ENCODE assay signal across 10 cellular contexts in the genomic region with DNA sequence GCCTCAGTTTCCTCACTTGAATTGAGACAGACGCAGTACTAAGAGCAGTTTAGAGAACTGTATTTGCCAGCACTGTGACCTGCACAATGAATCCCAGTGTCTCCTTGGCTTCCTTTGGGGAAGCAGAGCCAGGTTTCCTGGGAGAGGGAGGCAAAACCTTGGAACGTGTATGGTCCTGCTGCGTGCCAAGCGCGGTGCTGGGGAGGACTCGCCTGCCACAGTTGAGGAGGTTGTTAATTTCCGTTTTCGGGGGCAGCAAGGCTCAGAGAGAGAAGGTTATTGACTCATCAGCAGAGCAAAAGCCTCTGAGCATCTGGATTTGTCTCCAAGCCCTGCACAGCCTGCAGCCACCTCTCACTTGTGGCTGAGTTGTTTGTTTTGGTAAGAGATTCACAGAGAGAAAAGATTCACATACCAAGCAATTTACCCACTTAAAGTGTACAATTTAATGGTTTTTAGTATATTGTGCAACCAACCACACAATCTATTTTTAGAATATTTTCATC. TPM values are rescaled to one million over a fixed set of nuclear protein-coding genes. Genes with fewer than 3 reads are reported as not detected.
DNase-seq lines count a peak whose midpoint lies in the region; ATAC-seq and TF ChIP-seq lines count a peak whose summit lies in the region.
"Had no signal": no experiment of that assay in that cellular context is flagged by ENCODE, and none has a peak within 500 bp of the region (broad histone marks: within the 10 kb centered on the region; RNA-seq: fewer than 3 reads in every experiment).

No MANE protein-coding gene starts in this region.

- DNase-seq in H4 (ENCODE audit: low spot score) (peak; percentile 96), RWPE2 (ENCODE audit: low spot score) (no peak), fibroblast of peridontal ligament (ENCODE audit: extremely low read depth) (peak; percentile 98), WTC11 (ENCODE audit: low spot score) (no peak)
- no peak for DNase-seq in stimulated activated naive CD8-positive, alpha-beta T cell treated with anti-CD3 and anti-CD28 coated beads, Interleukin-15, amount 100 ng/mL, for 72 hours

- H3K27me3 ChIP-seq in RWPE2 (ENCODE audit: insufficient read depth, poor library complexity, severe bottlenecking): no peaks in the 10 kb centered on the region

- H3K36me3 Mint-ChIP-seq in WTC11: no peaks in the 10 kb centered on the region

- no peak overlapping the region for H3K27ac Mint-ChIP-seq in WTC11
- H3K27ac Mint-ChIP-seq in stimulated activated naive CD8-positive, alpha-beta T cell treated with anti-CD3 and anti-CD28 coated beads, Interleukin-15, amount 100 ng/mL, for 72 hours: no peak overlapping the region

- H3K27me3 Mint-ChIP-seq in WTC11 (ENCODE audit: low read depth): no peaks in the 10 kb centered on the region
- H3K27me3 Mint-ChIP-seq in stimulated activated naive CD8-positive, alpha-beta T cell treated with anti-CD3 and anti-CD28 coated beads, Interleukin-15, amount 100 ng/mL, for 72 hours: peaks cover 67% of the 10 kb centered on the region

- CTCF ChIA-PET in WTC11 (lab: Charles Lee): no interaction called here

- no peaks in the 10 kb centered on the region for H3K36me3 ChIP-seq in RWPE2 (ENCODE audit: low read depth)

- TF ChIP-seq CTCF in RWPE2 (IDR thresholded peaks at IDR 0.05; ENCODE audit: poor library complexity, severe bottlenecking) (no peak), WTC11 (IDR thresholded peaks at IDR 0.05) (no peak)

- POLR2A ChIA-PET in WTC11 (lab: Charles Lee): no interaction called here

- H3K4me1 ChIP-seq in RWPE2 (ENCODE audit: insufficient read depth, poor library complexity, severe bottlenecking): peaks cover 27% of the 10 kb centered on the region

- H3K9me3 Mint-ChIP-seq in WTC11: no peaks in the 10 kb centered on the region
- H3K9me3 Mint-ChIP-seq in stimulated activated naive CD8-positive, alpha-beta T cell treated with anti-CD3 and anti-CD28 coated beads, Interleukin-15, amount 100 ng/mL, for 72 hours: no peaks in the 10 kb centered on the region

- H3K9me3 ChIP-seq in RWPE2 (ENCODE audit: severe bottlenecking): no peaks in the 10 kb centered on the region

- H3K27ac ChIP-seq in RWPE2 (ENCODE audit: poor library complexity, severe bottlenecking) (peak overlapping the region; percentile 84), skin epidermis (peak overlapping the region in 12 of 21 experiments; percentile 1 to 62 (median 30))
- H3K27ac ChIP-seq: epithelial cell of prostate had no signal

- H3K4me3 ChIP-seq in RWPE2 (ENCODE audit: severe bottlenecking) (no peak overlapping the region), skin epidermis (no peak overlapping the region)

- no peak overlapping the region for H3K4me3 Mint-ChIP-seq in WTC11
- H3K4me3 Mint-ChIP-seq in stimulated activated naive CD8-positive, alpha-beta T cell treated with anti-CD3 and anti-CD28 coated beads, Interleukin-15, amount 100 ng/mL, for 72 hours: no peak overlapping the region

- peaks cover 29% of the 10 kb centered on the region for H3K4me1 Mint-ChIP-seq in WTC11
- peaks cover 13% of the 10 kb centered on the region for H3K4me1 Mint-ChIP-seq in stimulated activated naive CD8-positive, alpha-beta T cell treated with anti-CD3 and anti-CD28 coated beads, Interleukin-15, amount 100 ng/mL, for 72 hours

- peak; percentile 76 for ATAC-seq in RWPE2 (ENCODE audit: low read depth)
- no peak for ATAC-seq in GM19463 (IDR thresholded peaks at IDR 0.05; ENCODE audit: unreplicated experiment)
- ATAC-seq in HG02852 (IDR thresholded peaks at IDR 0.05; ENCODE audit: unreplicated experiment): no peak
- no peak for ATAC-seq in WTC11
- ATAC-seq in stimulated activated naive CD8-positive, alpha-beta T cell treated with anti-CD3 and anti-CD28 coated beads, Interleukin-15, amount 100 ng/mL, for 72 hours: no peak

TF ChIP-seq in WTC11, 78 proteins besides CTCF, POLR2A, EP300 and RAD21:
- TF ChIP-seq ZNF423 (CRISPR knock-in tag; IDR thresholded peaks at IDR 0.05) (no peak), GTF2I (CRISPR knock-in tag; conservative IDR thresholded peaks at IDR 0.05) (no peak), SMAD3 (CRISPR knock-in tag; IDR thresholded peaks at IDR 0.05; ENCODE audit: borderline replicate concordance) (no peak), RELA (CRISPR knock-in tag; IDR thresholded peaks at IDR 0.05; ENCODE audit: borderline replicate concordance) (no peak), FOXK1 (CRISPR knock-in tag; IDR thresholded peaks at IDR 0.05) (no peak), ZNF416 (CRISPR knock-in tag; IDR thresholded peaks at IDR 0.05) (no peak), NR2C2 (CRISPR knock-in tag; IDR thresholded peaks at IDR 0.05) (no peak), ZNF121 (CRISPR knock-in tag; IDR thresholded peaks at IDR 0.05) (no peak), ZNF317 (CRISPR knock-in tag; IDR thresholded peaks at IDR 0.05; ENCODE audit: borderline replicate concordance, low read depth) (no peak), SOX15 (CRISPR knock-in tag; IDR thresholded peaks at IDR 0.05) (no peak), KAT7 (CRISPR knock-in tag; IDR thresholded peaks at IDR 0.05; ENCODE audit: borderline replicate concordance) (no peak), GRHL2 (CRISPR knock-in tag; IDR thresholded peaks at IDR 0.05; ENCODE audit: insufficient replicate concordance, severe bottlenecking) (no peak), TP53 (CRISPR knock-in tag; IDR thresholded peaks at IDR 0.05) (no peak), HMGA2 (CRISPR knock-in tag; IDR thresholded peaks at IDR 0.05) (no peak), FOXJ3 (CRISPR knock-in tag; IDR thresholded peaks at IDR 0.05; ENCODE audit: borderline replicate concordance) (no peak), ATF1 (CRISPR knock-in tag; IDR thresholded peaks at IDR 0.05) (no peak)
- TF ChIP-seq, protein P1, sequence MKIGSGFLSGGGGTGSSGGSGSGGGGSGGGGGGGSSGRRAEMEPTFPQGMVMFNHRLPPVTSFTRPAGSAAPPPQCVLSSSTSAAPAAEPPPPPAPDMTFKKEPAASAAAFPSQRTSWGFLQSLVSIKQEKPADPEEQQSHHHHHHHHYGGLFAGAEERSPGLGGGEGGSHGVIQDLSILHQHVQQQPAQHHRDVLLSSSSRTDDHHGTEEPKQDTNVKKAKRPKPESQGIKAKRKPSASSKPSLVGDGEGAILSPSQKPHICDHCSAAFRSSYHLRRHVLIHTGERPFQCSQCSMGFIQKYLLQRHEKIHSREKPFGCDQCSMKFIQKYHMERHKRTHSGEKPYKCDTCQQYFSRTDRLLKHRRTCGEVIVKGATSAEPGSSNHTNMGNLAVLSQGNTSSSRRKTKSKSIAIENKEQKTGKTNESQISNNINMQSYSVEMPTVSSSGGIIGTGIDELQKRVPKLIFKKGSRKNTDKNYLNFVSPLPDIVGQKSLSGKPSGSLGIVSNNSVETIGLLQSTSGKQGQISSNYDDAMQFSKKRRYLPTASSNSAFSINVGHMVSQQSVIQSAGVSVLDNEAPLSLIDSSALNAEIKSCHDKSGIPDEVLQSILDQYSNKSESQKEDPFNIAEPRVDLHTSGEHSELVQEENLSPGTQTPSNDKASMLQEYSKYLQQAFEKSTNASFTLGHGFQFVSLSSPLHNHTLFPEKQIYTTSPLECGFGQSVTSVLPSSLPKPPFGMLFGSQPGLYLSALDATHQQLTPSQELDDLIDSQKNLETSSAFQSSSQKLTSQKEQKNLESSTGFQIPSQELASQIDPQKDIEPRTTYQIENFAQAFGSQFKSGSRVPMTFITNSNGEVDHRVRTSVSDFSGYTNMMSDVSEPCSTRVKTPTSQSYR (CRISPR knock-in tag; IDR thresholded peaks at IDR 0.05): no peak
- TF ChIP-seq, protein P2, sequence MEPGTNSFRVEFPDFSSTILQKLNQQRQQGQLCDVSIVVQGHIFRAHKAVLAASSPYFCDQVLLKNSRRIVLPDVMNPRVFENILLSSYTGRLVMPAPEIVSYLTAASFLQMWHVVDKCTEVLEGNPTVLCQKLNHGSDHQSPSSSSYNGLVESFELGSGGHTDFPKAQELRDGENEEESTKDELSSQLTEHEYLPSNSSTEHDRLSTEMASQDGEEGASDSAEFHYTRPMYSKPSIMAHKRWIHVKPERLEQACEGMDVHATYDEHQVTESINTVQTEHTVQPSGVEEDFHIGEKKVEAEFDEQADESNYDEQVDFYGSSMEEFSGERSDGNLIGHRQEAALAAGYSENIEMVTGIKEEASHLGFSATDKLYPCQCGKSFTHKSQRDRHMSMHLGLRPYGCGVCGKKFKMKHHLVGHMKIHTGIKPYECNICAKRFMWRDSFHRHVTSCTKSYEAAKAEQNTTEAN (CRISPR knock-in tag; IDR thresholded peaks at IDR 0.05): no peak
- TF ChIP-seq, protein P3, sequence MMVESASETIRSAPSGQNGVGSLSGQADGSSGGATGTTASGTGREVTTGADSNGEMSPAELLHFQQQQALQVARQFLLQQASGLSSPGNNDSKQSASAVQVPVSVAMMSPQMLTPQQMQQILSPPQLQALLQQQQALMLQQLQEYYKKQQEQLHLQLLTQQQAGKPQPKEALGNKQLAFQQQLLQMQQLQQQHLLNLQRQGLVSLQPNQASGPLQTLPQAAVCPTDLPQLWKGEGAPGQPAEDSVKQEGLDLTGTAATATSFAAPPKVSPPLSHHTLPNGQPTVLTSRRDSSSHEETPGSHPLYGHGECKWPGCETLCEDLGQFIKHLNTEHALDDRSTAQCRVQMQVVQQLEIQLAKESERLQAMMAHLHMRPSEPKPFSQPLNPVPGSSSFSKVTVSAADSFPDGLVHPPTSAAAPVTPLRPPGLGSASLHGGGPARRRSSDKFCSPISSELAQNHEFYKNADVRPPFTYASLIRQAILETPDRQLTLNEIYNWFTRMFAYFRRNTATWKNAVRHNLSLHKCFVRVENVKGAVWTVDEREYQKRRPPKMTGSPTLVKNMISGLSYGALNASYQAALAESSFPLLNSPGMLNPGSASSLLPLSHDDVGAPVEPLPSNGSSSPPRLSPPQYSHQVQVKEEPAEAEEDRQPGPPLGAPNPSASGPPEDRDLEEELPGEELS (CRISPR knock-in tag; IDR thresholded peaks at IDR 0.05): no peak

RNA-seq across cellular contexts. Expression of gene SYT12, which starts 10.8 kb away (rescaled TPM):
- total RNA-seq in H4 (2014; rRNA removed; shearing (Covaris generic)): 0.08 TPM in 1 of 2 replicates, not detected in the other
- 4.6 to 7.3 TPM (median 7.1 TPM) in 3 replicates for total RNA-seq in WTC11 (2021)
- total RNA-seq: activated CD8-positive, alpha-beta memory T cell treated with anti-CD3 and anti-CD28 coated beads for 36 hours had no signal

RNA-seq across cellular contexts. Expression of gene RHOD, which starts 22.9 kb away (rescaled TPM):
- not detected in 2 replicates for total RNA-seq in H4 (2014; rRNA removed; shearing (Covaris generic))
- 13.1 to 16.3 TPM (median 15.9 TPM) in 3 replicates for total RNA-seq in WTC11 (2021)

RNA-seq across cellular contexts. Expression of gene C11orf86, which starts 58.6 kb away (rescaled TPM):
- total RNA-seq in H4 (2014; rRNA removed; shearing (Covaris generic)): not detected in 2 replicates
- total RNA-seq in WTC11 (2021): 0.44 to 0.87 TPM (median 0.68 TPM) in 3 replicates
- total RNA-seq: activated CD8-positive, alpha-beta memory T cell treated with anti-CD3 and anti-CD28 coated beads for 36 hours had no signal

Comparison
In these comparisons a context has a peak if more than half of its experiments do, and no peak if none do; other contexts are left out.
1. DNase-seq: peak in H4 (single experiment) and fibroblast of peridontal ligament (single experiment); none in RWPE2 (single experiment), WTC11 (single experiment) and stimulated activated naive CD8-positive, alpha-beta T cell treated with anti-CD3 and anti-CD28 coated beads, Interleukin-15, amount 100 ng/mL, for 72 hours (0 of 2).
2. RNA of gene RHOD, which starts 22.9 kb away (total RNA-seq): 13.1 to 16.3 TPM in WTC11; not detected in H4; every median in the first group is over 10 times any median in the second.